Comparison of ENCODE assay signal across 12 cellular contexts in the genomic region with DNA sequence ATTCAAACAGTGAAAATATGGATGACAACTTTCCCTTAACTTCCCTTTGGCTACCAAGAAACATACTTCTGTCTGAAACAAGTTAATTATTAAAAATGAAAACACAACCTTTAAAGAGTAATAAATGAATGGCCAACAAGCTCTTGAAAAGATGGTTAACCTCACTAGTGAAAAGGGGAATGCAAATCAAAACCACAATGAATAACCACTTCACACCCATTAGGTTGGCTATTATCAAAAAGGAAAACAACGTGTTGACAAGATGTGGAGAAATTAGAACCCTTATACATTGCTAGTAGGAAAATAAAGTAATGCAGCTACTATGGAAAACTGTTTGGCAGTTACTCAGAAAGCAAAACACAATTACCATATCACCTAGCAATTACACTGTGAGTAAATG.
DNase-seq lines count a peak whose midpoint lies in the region; ATAC-seq lines count a peak whose summit lies in the region.
"Had no signal": no experiment of that assay in that cellular context is flagged by ENCODE, and none has a peak within 500 bp of the region (broad histone marks: within the 10 kb centered on the region; RNA-seq: fewer than 3 reads in every experiment).

No MANE protein-coding gene starts in this region.

- peak; percentile 89 for ATAC-seq in GM19023 (IDR thresholded peaks at IDR 0.05; ENCODE audit: unreplicated experiment)
- peak; percentile 87 for ATAC-seq in GM21723 (IDR thresholded peaks at IDR 0.05; ENCODE audit: unreplicated experiment)
- ATAC-seq in HG03442 (IDR thresholded peaks at IDR 0.05; ENCODE audit: unreplicated experiment), result peak; percentile 86

- DNase-seq in kidney tubule cell (ENCODE audit: low spot score) (peak; percentile 69), nucleus accumbens (lab: John Stamatoyannopoulos, UW) (no peak), RKO (ENCODE audit: low spot score) (no peak), GOT3 (lab: John Stamatoyannopoulos, UW) (no peak)
- DNase-seq: amniotic stem cell; esophagus squamous epithelium; NCI-H526 treated with DMSO at 0.1 percent for 48 hours; stimulated activated naive CD4-positive, alpha-beta T cell; T1000 had no signal
